8 cellular contexts compared by ENCODE assay signal in the genomic region with DNA sequence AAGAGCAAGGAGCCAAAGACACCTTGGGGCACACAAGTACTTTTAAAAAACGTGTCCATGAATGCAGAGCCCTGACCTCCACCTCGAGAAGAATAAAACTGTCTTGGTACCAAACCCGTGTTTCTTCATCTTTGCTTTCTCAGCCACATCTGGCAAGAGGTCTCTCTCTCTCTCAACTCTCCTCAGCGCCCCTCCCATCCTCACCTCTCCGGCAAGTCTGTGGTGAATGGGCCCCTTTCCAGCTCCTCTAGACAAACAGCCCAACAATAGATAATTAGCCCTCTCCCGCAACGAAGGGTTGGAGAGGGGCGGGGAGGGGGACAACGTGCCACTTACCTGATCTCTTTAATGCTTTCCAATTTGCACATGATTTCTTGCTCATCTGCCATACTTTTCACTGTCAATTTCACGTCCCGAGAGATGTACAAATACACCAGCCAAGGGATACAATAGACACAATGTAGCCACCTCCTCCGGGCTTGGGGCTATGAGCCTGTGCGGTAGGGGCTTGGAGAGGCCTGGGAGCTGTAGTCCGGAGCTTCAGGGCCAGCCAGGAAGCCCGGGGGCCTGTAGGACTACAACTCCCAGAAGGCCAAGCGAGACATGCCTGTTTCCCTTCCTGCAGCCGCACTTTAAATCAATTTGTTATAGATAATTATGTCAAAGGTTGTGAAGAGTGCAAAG. TPM values are rescaled to one million over a fixed set of nuclear protein-coding genes. Genes with fewer than 3 reads are reported as not detected.
DNase-seq lines count a peak whose midpoint lies in the region; ATAC-seq and TF ChIP-seq lines count a peak whose summit lies in the region.

A gene with protein sequence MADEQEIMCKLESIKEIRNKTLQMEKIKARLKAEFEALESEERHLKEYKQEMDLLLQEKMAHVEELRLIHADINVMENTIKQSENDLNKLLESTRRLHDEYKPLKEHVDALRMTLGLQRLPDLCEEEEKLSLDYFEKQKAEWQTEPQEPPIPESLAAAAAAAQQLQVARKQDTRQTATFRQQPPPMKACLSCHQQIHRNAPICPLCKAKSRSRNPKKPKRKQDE (minus strand): TSS at position 462 of the 684 bp plus-strand sequence. CDS start 73 bp downstream, at position 389.

- no peaks in the 10 kb centered on the region for H3K9me3 ChIP-seq in neural cell (ENCODE audit: low read length)

- H3K27ac ChIP-seq in neural cell (ENCODE audit: low read length): peak within 1 kb of the TSS; percentile 86

- peak within 1 kb of the TSS; percentile 70 for H3K4me3 ChIP-seq in AG04449 (ENCODE audit: low read depth, low read length)
- peak within 1 kb of the TSS; percentile 52 for H3K4me3 ChIP-seq in fibroblast of villous mesenchyme (ENCODE audit: low read depth, low read length)
- H3K4me3 ChIP-seq in neural cell (ENCODE audit: low read length): peak within 1 kb of the TSS; percentile 78

- POLR2A ChIA-PET in AG04449 (lab: Yijun Ruan, JAX): no interaction called here

- peak within 1 kb of the TSS; percentile 48 for H3K4me2 ChIP-seq in neural cell (ENCODE audit: low read length)

- ATAC-seq in GM19043 (IDR thresholded peaks at IDR 0.05; ENCODE audit: low read depth, unreplicated experiment): peak; percentile 99
- ATAC-seq in HG03378 (IDR thresholded peaks at IDR 0.05; ENCODE audit: unreplicated experiment): peak; percentile 97

- peak within 1 kb of the TSS; percentile 51 for H2AFZ ChIP-seq in neural cell (ENCODE audit: low read depth, low read length)

- no peaks in the 10 kb centered on the region for H3K9me2 ChIP-seq in neural cell (ENCODE audit: insufficient read depth, low read length)

- peaks cover 39% of the 10 kb centered on the region for H3K79me2 ChIP-seq in neural cell (replicated peaks; ENCODE audit: insufficient read depth, low read length)

- peak; percentile 15 for TF ChIP-seq EP300 in neural cell (conservative IDR thresholded peaks at IDR 0.05; ENCODE audit: poor library complexity, severe bottlenecking)

- H3K9ac ChIP-seq in neural cell (ENCODE audit: low read length): peak within 1 kb of the TSS; percentile 73

- H3K36me3 ChIP-seq in neural cell (ENCODE audit: insufficient read depth, low read length): no peaks in the 10 kb centered on the region

- CTCF ChIA-PET in AG04449 (lab: Yijun Ruan, JAX): no interaction called here

- no peak for TF ChIP-seq RAD21 in neural cell (conservative IDR thresholded peaks at IDR 0.05)

- no peaks in the 10 kb centered on the region for H4K20me1 ChIP-seq in neural cell (ENCODE audit: insufficient read depth)

- no peaks in the 10 kb centered on the region for H3K27me3 ChIP-seq in neural cell (ENCODE audit: insufficient read depth, low read depth, low read length)

- no peaks in the 10 kb centered on the region for H3F3A ChIP-seq in neural cell (ENCODE audit: insufficient read depth, low read length, poor library complexity, severe bottlenecking)

- no peak for TF ChIP-seq CTCF in AG04449 (IDR thresholded peaks at IDR 0.05; ENCODE audit: insufficient read depth, low read length, missing control alignments)
- no peak for TF ChIP-seq CTCF in fibroblast of villous mesenchyme (IDR thresholded peaks at IDR 0.05; ENCODE audit: insufficient read depth, low read depth, low read length)
- no peak for TF ChIP-seq CTCF in neural cell (IDR thresholded peaks at IDR 0.05; ENCODE audit: poor library complexity, severe bottlenecking)

- DNase-seq in AG04449 (ENCODE audit: low read depth, low spot score) (peak; percentile 7), RPMI8226 (peak; percentile 61), fibroblast of villous mesenchyme (ENCODE audit: low read depth) (peak; percentile 49), stromal cell of bone marrow (ENCODE audit: low read depth) (peak; percentile 57)
- peak; percentile 84 for DNase-seq in activated effector memory CD4-positive, alpha-beta T cell treated with anti-CD3 and anti-CD28 coated beads, Interleukin-2, amount 50 U/mL, for 16 hours

TF ChIP-seq in neural cell, 6 proteins besides CTCF, POLR2A, EP300 and RAD21:
- TF ChIP-seq, protein P1, sequence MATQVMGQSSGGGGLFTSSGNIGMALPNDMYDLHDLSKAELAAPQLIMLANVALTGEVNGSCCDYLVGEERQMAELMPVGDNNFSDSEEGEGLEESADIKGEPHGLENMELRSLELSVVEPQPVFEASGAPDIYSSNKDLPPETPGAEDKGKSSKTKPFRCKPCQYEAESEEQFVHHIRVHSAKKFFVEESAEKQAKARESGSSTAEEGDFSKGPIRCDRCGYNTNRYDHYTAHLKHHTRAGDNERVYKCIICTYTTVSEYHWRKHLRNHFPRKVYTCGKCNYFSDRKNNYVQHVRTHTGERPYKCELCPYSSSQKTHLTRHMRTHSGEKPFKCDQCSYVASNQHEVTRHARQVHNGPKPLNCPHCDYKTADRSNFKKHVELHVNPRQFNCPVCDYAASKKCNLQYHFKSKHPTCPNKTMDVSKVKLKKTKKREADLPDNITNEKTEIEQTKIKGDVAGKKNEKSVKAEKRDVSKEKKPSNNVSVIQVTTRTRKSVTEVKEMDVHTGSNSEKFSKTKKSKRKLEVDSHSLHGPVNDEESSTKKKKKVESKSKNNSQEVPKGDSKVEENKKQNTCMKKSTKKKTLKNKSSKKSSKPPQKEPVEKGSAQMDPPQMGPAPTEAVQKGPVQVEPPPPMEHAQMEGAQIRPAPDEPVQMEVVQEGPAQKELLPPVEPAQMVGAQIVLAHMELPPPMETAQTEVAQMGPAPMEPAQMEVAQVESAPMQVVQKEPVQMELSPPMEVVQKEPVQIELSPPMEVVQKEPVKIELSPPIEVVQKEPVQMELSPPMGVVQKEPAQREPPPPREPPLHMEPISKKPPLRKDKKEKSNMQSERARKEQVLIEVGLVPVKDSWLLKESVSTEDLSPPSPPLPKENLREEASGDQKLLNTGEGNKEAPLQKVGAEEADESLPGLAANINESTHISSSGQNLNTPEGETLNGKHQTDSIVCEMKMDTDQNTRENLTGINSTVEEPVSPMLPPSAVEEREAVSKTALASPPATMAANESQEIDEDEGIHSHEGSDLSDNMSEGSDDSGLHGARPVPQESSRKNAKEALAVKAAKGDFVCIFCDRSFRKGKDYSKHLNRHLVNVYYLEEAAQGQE (IDR thresholded peaks at IDR 0.05; ENCODE audit: borderline replicate concordance): no peak
- TF ChIP-seq SMC3 (conservative IDR thresholded peaks at IDR 0.05; ENCODE audit: poor library complexity) (peak; percentile 8), MXI1 (conservative IDR thresholded peaks at IDR 0.05; ENCODE audit: poor library complexity, severe bottlenecking) (peak; percentile 65), TAF1 (IDR thresholded peaks at IDR 0.05; ENCODE audit: low read depth) (no peak), POLR2AphosphoS5 (IDR thresholded peaks at IDR 0.05) (peak; percentile 80), EZH2 (IDR thresholded peaks at IDR 0.05; ENCODE audit: borderline replicate concordance, insufficient read depth, low read length, poor library complexity, severe bottlenecking) (no peak)

RNA-seq across cellular contexts. Expression of the gene that starts here (rescaled TPM):
- total RNA-seq in fibroblast of villous mesenchyme: 3.9 and 4.7 TPM in 2 replicates
- 81.4 and 81.6 TPM in 2 replicates for polyA plus RNA-seq in neural cell
- polyA minus RNA-seq in neural cell: 49.7 and 70.8 TPM in 2 replicates

Comparison
In these comparisons a context has a peak if more than half of its experiments do, and no peak if none do; other contexts are left out.
1. Peak in every context shown above with its lines: DNase-seq, ATAC-seq, H3K4me3 ChIP-seq and H3K27ac ChIP-seq.
2. DNase-seq: peak in every context shown above with its lines; median percentile 84 in activated effector memory CD4-positive, alpha-beta T cell treated with anti-CD3 and anti-CD28 coated beads, Interleukin-2, amount 50 U/mL, for 16 hours; 61 in RPMI8226; 57 in stromal cell of bone marrow; 49 in fibroblast of villous mesenchyme; 7 in AG04449.